ENCODE assay signal across 9 cellular contexts in the genomic region with DNA sequence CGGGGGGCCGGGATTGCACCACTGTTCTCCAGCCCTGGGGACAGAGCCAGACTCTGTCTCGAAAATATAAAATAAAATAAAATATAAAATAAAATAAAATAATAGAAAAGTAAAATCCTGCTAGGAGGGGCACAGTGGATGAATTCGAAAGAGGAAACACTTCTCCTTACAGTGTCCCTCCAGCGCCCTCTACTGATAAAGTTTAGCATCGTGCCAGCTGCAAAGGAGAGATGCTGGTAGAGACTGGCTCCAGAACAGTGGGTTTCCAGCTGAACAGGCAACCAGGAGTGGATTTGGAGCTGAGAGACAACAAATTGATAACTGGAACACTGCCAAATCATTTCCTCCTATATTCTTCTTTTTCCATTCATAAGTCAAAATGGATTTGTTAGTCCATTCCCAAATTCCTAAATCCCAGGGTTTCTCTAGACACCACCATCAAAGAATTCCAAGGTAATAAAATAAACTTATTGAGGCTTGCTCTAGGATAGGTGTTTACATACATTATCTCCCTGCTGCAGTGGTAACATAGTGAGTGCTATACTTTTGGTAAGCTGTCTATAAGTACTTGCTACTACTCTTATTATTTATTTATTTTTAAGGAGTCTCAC. TPM values are rescaled to one million over a fixed set of nuclear protein-coding genes. Genes with fewer than 3 reads are reported as not detected.
DNase-seq lines count a peak whose midpoint lies in the region; ATAC-seq, FAIRE-seq and TF ChIP-seq lines count a peak whose summit lies in the region.
"Had no signal": no experiment of that assay in that cellular context is flagged by ENCODE, and none has a peak within 500 bp of the region (broad histone marks: within the 10 kb centered on the region; RNA-seq: fewer than 3 reads in every experiment).

No MANE protein-coding gene starts in this region.

- H3K36me3 ChIP-seq in bronchial epithelial cell (ENCODE audit: control insufficient read depth, insufficient read depth, low read length) = no peaks in the 10 kb centered on the region
- H3K36me3 ChIP-seq: BLaER1 had no signal

- CTCF ChIA-PET in WTC11 (lab: Charles Lee) = interaction anchor here (0.6 to 8.2 kb wide), 28 partner anchors 23 to 1020 kb away, joined by 3 to 340 read pairs (median 3); no protein-coding TSS in a partner anchor

- no peak overlapping the region for H3K4me3 Mint-ChIP-seq in WTC11

- no peaks in the 10 kb centered on the region for H3K9me3 Mint-ChIP-seq in WTC11

- POLR2A ChIA-PET in WTC11 (lab: Charles Lee) = interaction anchor here (1.3 kb wide), 1 partner anchor 84 kb away, joined by 3 read pairs; no protein-coding TSS in a partner anchor

- H3K36me3 Mint-ChIP-seq in WTC11 = no peaks in the 10 kb centered on the region

- DNase-seq in NCI-H510A treated with DMSO at 0.1 percent for 48 hours (lab: John Stamatoyannopoulos, UW) = peak; percentile 20
- DNase-seq in NCI-H510A (lab: John Stamatoyannopoulos, UW) = no peak
- peak; percentile 34 for DNase-seq in NCI-H2196 treated with DMSO at 0.1 percent for 48 hours (lab: John Stamatoyannopoulos, UW; ENCODE audit: unreplicated experiment)
- DNase-seq in WTC11 (ENCODE audit: low spot score) = peak; percentile 87
- peak; percentile 65 for DNase-seq in bronchial epithelial cell (ENCODE audit: low read depth)
- peak; percentile 68 to 85 for DNase-seq in left colon
- DNase-seq in stimulated activated CD4-positive, alpha-beta T cell treated with anti-CD3 and anti-CD28 coated beads, Interleukin-4, amount 100 ng/mL, for 24 hours = peak; percentile 70

- no peak overlapping the region for H3K4me3 ChIP-seq in bronchial epithelial cell (ENCODE audit: low read depth, low read length)
- H3K4me3 ChIP-seq: BLaER1 had no signal

- peak; percentile 73 for TF ChIP-seq CTCF in WTC11 (IDR thresholded peaks at IDR 0.05)
- peak; percentile 75 for TF ChIP-seq CTCF in bronchial epithelial cell (IDR thresholded peaks at IDR 0.05; ENCODE audit: insufficient read depth, low read length, severe bottlenecking)

- H3K4me1 Mint-ChIP-seq in WTC11 = peaks cover 27% of the 10 kb centered on the region

- H3K27me3 ChIP-seq in bronchial epithelial cell (ENCODE audit: control insufficient read depth, insufficient read depth, low read length) = no peaks in the 10 kb centered on the region
- H3K27me3 ChIP-seq: BLaER1 had no signal

- ATAC-seq in HG03139 (IDR thresholded peaks at IDR 0.05; ENCODE audit: unreplicated experiment) (peak; percentile 55), WTC11 (peak; percentile 46), left colon (peak; percentile 71)

- no peak for FAIRE-seq in bronchial epithelial cell (lab: Jason Lieb, UNC)

- intact Hi-C loops in left colon (cut with DNase I, micrococcal nuclease) = loop anchor here in 1 of 2 donors (10.0 kb wide), 2 partner anchors 53 to 143 kb away; no protein-coding TSS in a partner anchor

- H3K27ac Mint-ChIP-seq in WTC11 = no peak overlapping the region

- H3K27me3 Mint-ChIP-seq in WTC11 (ENCODE audit: low read depth) = no peaks in the 10 kb centered on the region

TF ChIP-seq in WTC11, 78 proteins besides CTCF, POLR2A, EP300 and RAD21:
- TF ChIP-seq HMGA2 (CRISPR knock-in tag; IDR thresholded peaks at IDR 0.05) (peak; percentile 79; the same call in 1 of the 2 replicates), ZNF317 (CRISPR knock-in tag; IDR thresholded peaks at IDR 0.05; ENCODE audit: borderline replicate concordance, low read depth) (no peak)
TF ChIP-seq in WTC11: peak in this region for 1.

RNA-seq across cellular contexts. Expression of a gene that starts 31.7 kb away (rescaled TPM):
- 39.8 to 44.0 TPM (median 42.1 TPM) in 3 replicates for total RNA-seq in WTC11 (2021)
- total RNA-seq in bronchial epithelial cell = 15.9 and 18.4 TPM in 2 replicates
- 10 to 100 TPM; 18.2 to 22.2 TPM for total RNA-seq in left colon

RNA-seq across cellular contexts. Expression of a gene that starts 32.4 kb away (rescaled TPM):
- total RNA-seq in WTC11 (2021) (0.11 to 0.22 TPM (median 0.14 TPM) in 3 replicates), bronchial epithelial cell (0.26 TPM in 1 of 2 replicates, not detected in the other), left colon (1 to 10 TPM; 2.3 to 6.9 TPM)
